In genomic region chr14:100439781-100440180, GRCh38 we compare ENCODE assay signal across 9 cellular contexts.
DNase-seq lines count a peak whose midpoint lies in the region; ATAC-seq and TF ChIP-seq lines count a peak whose summit lies in the region.
"Had no signal": no experiment of that assay in that cellular context is flagged by ENCODE, and none has a peak within 500 bp of the region (broad histone marks: within the 10 kb centered on the region; RNA-seq: fewer than 3 reads in every experiment).

No MANE protein-coding gene starts in this region.

- H3K36me3 ChIP-seq in skeletal muscle tissue (ENCODE audit: control insufficient read depth in 3 of 3, insufficient read depth in 3 of 3, low read length in 3 of 3): no peaks in the 10 kb centered on the region
- H3K36me3 ChIP-seq: cardiac muscle cell had no signal

- peak; percentile 27 for DNase-seq in HPDE6-E6E7 (ENCODE audit: extremely low spot score)
- peak; percentile 26 for DNase-seq in astrocyte of the spinal cord (ENCODE audit: low read depth, low spot score)
- DNase-seq in left cardiac atrium: peak; percentile 64
- DNase-seq in SKM-1 (lab: John Stamatoyannopoulos, UW; ENCODE audit: unreplicated experiment): no peak
- no peak for DNase-seq in NK-92 (lab: John Stamatoyannopoulos, UW; ENCODE audit: unreplicated experiment)

- intact Hi-C loops in left cardiac atrium (cut with DNase I): loop anchor here (5.0 to 10.0 kb wide), 2 partner anchors 205 to 208 kb away; no protein-coding TSS in a partner anchor

- H3K4me1 ChIP-seq in skeletal muscle tissue (ENCODE audit: control insufficient read depth in 3 of 3, insufficient read depth in 3 of 3, low read length in 3 of 3): peaks cover 16 to 32% (median 29%) of the 10 kb centered on the region in 3 donors

- H3K4me3 ChIP-seq in astrocyte of the spinal cord (ENCODE audit: low read depth, low read length): no peak overlapping the region
- no peak overlapping the region for H3K4me3 ChIP-seq in skeletal muscle tissue (ENCODE audit: low read length in 3 of 3)
- H3K4me3 ChIP-seq: cardiac muscle cell had no signal

- H3K9me3 ChIP-seq in skeletal muscle tissue (ENCODE audit: control insufficient read depth in 3 of 3, low read length in 3 of 3): no peaks in the 10 kb centered on the region

- H3K27me3 ChIP-seq in skeletal muscle tissue (ENCODE audit: control insufficient read depth in 3 of 3, insufficient read depth in 3 of 3, low read length in 3 of 3): no peaks in the 10 kb centered on the region
- H3K27me3 ChIP-seq: cardiac muscle cell had no signal

- in situ Hi-C loops in astrocyte of the spinal cord (cut with HindIII; ENCODE audit: low sequenced_read_pairs): no loop called here

- peak overlapping the region in 2 of 3 donors; percentile 23 to 25 for H3K9ac ChIP-seq in skeletal muscle tissue (ENCODE audit: low read depth in 1 of 3, low read length in 3 of 3)

- no peak for TF ChIP-seq CTCF in astrocyte of the spinal cord (IDR thresholded peaks at IDR 0.05; ENCODE audit: low read depth, low read length)

- H3K27ac ChIP-seq in skeletal muscle tissue (ENCODE audit: low read depth, low read length): no peak overlapping the region
- H3K27ac ChIP-seq: cardiac muscle cell had no signal

- ATAC-seq in left cardiac atrium: peak; percentile 39 to 85
- ATAC-seq in GM21515 (IDR thresholded peaks at IDR 0.05; ENCODE audit: unreplicated experiment): no peak
- no peak for ATAC-seq in esophagus mucosa

Comparison
In these comparisons a context has a peak if more than half of its experiments do, and no peak if none do; other contexts are left out.
1. DNase-seq: peak in HPDE6-E6E7 (single experiment), astrocyte of the spinal cord (single experiment) and left cardiac atrium (single experiment); none in SKM-1 (single experiment) and NK-92 (single experiment).
2. ATAC-seq: peak in left cardiac atrium (2 of 2); none in GM21515 (single experiment) and esophagus mucosa (single experiment).